Comparison of ENCODE assay signal across 6 cellular contexts in the genomic region with DNA sequence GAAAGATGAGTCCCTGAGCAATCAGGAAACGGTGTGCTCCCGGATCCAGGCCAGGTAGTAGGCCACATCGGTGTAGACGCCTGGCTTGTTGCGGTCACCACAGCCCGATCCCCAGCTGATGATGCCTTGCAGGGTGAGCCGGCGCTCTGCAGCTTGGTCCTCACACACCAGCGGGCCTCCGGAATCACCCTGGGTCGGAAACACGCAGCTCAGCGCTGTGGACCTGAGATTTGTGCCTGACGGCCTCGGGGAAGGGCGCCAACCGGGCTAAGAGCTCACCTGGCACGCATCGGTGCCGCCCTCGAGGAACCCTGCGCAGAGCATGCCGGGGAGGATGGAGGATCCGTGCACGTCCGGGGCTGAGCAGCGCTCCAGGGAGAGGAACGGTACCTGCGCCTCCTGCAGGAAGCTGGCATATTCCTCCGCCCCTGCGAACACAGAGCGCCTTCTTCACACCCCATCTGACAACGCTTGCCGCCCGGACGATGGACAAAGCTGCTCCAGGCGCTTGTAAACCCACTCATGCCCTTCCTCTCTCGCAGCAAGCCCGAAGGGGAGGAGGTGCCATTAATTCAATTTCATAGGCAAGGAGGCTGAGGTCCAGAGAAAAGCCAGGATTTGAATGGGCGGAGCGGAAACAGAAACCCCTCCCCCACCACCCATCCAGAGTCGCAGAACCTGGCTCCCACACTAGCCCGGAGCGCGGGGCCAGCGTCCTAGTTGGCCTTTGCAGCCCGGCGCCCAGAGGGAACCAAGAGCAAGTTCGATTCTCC. TPM values are rescaled to one million over a fixed set of nuclear protein-coding genes. Genes with fewer than 3 reads are reported as not detected.
DNase-seq lines count a peak whose midpoint lies in the region; ATAC-seq and TF ChIP-seq lines count a peak whose summit lies in the region.

No MANE protein-coding gene starts in this region.

- H3K4me3 ChIP-seq in HUES6 (ENCODE audit: low read depth, low read length) (peak overlapping the region; percentile 60), SU-DHL-6 (ENCODE audit: insufficient read depth, low read length, poor library complexity, severe bottlenecking) (no peak overlapping the region), coronary artery (peak overlapping the region; percentile 77), parathyroid adenoma (ENCODE audit: low read depth, low read length) (peak overlapping the region; percentile 65)

- TF ChIP-seq POLR2A in GM18505 (IDR thresholded peaks at IDR 0.05; ENCODE audit: borderline replicate concordance, extremely low read depth, insufficient read depth, insufficient read length): no peak

- no peaks in the 10 kb centered on the region for H4K20me1 ChIP-seq in SU-DHL-6 (ENCODE audit: low read depth, low read length)

- H3F3A ChIP-seq in SU-DHL-6 (ENCODE audit: insufficient read depth): no peaks in the 10 kb centered on the region; the same call in 1 of the 2 replicates

- H3K4me2 ChIP-seq in SU-DHL-6 (ENCODE audit: low read depth, low read length, poor library complexity, severe bottlenecking) (peak overlapping the region; percentile 85), parathyroid adenoma (ENCODE audit: low read length) (peak overlapping the region; percentile 93)

- H3K4me1 ChIP-seq in HUES6 (ENCODE audit: control insufficient read depth, insufficient read depth, low read length) (peaks cover 14% of the 10 kb centered on the region), parathyroid adenoma (peaks cover 26% of the 10 kb centered on the region)

- H3K9me2 ChIP-seq in SU-DHL-6 (replicated peaks; ENCODE audit: insufficient read depth, low read length): no peaks in the 10 kb centered on the region

- H3K27ac ChIP-seq in HUES6 (ENCODE audit: low read depth, low read length) (no peak overlapping the region), SU-DHL-6 (ENCODE audit: low read depth, low read length) (no peak overlapping the region), coronary artery (no peak overlapping the region), parathyroid adenoma (no peak overlapping the region)

- H3K79me2 ChIP-seq in SU-DHL-6 (ENCODE audit: insufficient read depth, low read length) (no peaks in the 10 kb centered on the region), parathyroid adenoma (no peaks in the 10 kb centered on the region)

- DNase-seq in coronary artery (ENCODE audit: low spot score) (no peak), H4 (ENCODE audit: low spot score) (no peak)

- TF ChIP-seq CTCF in SU-DHL-6 (IDR thresholded peaks at IDR 0.05; ENCODE audit: insufficient read depth, low read length, poor library complexity, severe bottlenecking): no peak
- TF ChIP-seq CTCF in coronary artery (IDR thresholded peaks at IDR 0.05): no peak
- peak; percentile 45 for TF ChIP-seq CTCF in parathyroid adenoma (IDR thresholded peaks at IDR 0.05)

- H3K27me3 ChIP-seq in HUES6 (ENCODE audit: control insufficient read depth, insufficient read depth, low read length): peaks cover 81% of the 10 kb centered on the region
- no peaks in the 10 kb centered on the region for H3K27me3 ChIP-seq in SU-DHL-6 (ENCODE audit: low read length)
- H3K27me3 ChIP-seq in parathyroid adenoma (ENCODE audit: control insufficient read depth, insufficient read depth, low read length): no peaks in the 10 kb centered on the region

- H3K36me3 ChIP-seq in HUES6 (ENCODE audit: control insufficient read depth, insufficient read depth, low read length) (no peaks in the 10 kb centered on the region), SU-DHL-6 (ENCODE audit: low read length) (no peaks in the 10 kb centered on the region), parathyroid adenoma (ENCODE audit: control insufficient read depth, insufficient read depth, low read length) (no peaks in the 10 kb centered on the region)

- ATAC-seq in GM18505 (IDR thresholded peaks at IDR 0.05; ENCODE audit: unreplicated experiment): no peak

- H3K9ac ChIP-seq in HUES6 (ENCODE audit: low read length) (peak overlapping the region; percentile 27), SU-DHL-6 (ENCODE audit: low read length) (no peak overlapping the region), parathyroid adenoma (no peak overlapping the region)

- H3K9me3 ChIP-seq in HUES6 (ENCODE audit: control insufficient read depth, insufficient read depth, low read depth, low read length) (no peaks in the 10 kb centered on the region), SU-DHL-6 (ENCODE audit: insufficient read depth, low read length) (no peaks in the 10 kb centered on the region), parathyroid adenoma (ENCODE audit: control insufficient read depth, low read length) (no peaks in the 10 kb centered on the region)

- H2AFZ ChIP-seq in SU-DHL-6 (ENCODE audit: low read depth, low read length, severe bottlenecking) (no peak overlapping the region), parathyroid adenoma (peak overlapping the region; percentile 80)

RNA-seq across cellular contexts. Expression of a gene that starts 2.0 kb away (rescaled TPM):
- total RNA-seq in H4 (2014; rRNA removed; shearing (Covaris generic)): not detected in 2 replicates

RNA-seq across cellular contexts. Expression of a gene that starts 6.9 kb away (rescaled TPM):
- total RNA-seq in H4 (2014; rRNA removed; shearing (Covaris generic)): 5.8 and 7.3 TPM in 2 replicates

RNA-seq across cellular contexts. Expression of a gene that starts 18.2 kb away (rescaled TPM):
- not detected in 2 replicates for total RNA-seq in H4 (2014; rRNA removed; shearing (Covaris generic))

RNA-seq across cellular contexts. Expression of a gene that starts 24.0 kb away (rescaled TPM):
- 37.7 and 51.9 TPM in 2 replicates for total RNA-seq in H4 (2014; rRNA removed; shearing (Covaris generic))

RNA-seq across cellular contexts. Expression of a gene that starts 44.2 kb away (rescaled TPM):
- total RNA-seq in H4 (2014; rRNA removed; shearing (Covaris generic)): 28.6 and 33.7 TPM in 2 replicates
